Comparison of ENCODE assay signal across 9 cellular contexts in genomic region chr13:107650081-107650701, GRCh38.
DNase-seq lines count a peak whose midpoint lies in the region; ATAC-seq and TF ChIP-seq lines count a peak whose summit lies in the region.
"Had no signal": no experiment of that assay in that cellular context is flagged by ENCODE, and none has a peak within 500 bp of the region (broad histone marks: within the 10 kb centered on the region; RNA-seq: fewer than 3 reads in every experiment).

No MANE protein-coding gene starts in this region.

- no peaks in the 10 kb centered on the region for H3K4me1 Mint-ChIP-seq in activated naive CD4-positive, alpha-beta T cell treated with anti-CD3 and anti-CD28 coated beads for 36 hours (ENCODE audit: low read depth)
- H3K4me1 Mint-ChIP-seq: activated naive CD4-positive, alpha-beta T cell treated with anti-CD3 and anti-CD28 coated beads, Interleukin-2, amount 50 U/mL, for 24 hours had no signal

- DNase-seq in NCI-H2227 (lab: John Stamatoyannopoulos, UW; ENCODE audit: unreplicated experiment) = peak; percentile 32
- DNase-seq in NCI-H2227 treated with DMSO at 0.1 percent for 48 hours (lab: John Stamatoyannopoulos, UW) = no peak
- no peak for DNase-seq in HFF-Myc (ENCODE audit: extremely low read depth, low read depth)
- peak; percentile 44 for DNase-seq in MM.1S
- DNase-seq in activated naive CD4-positive, alpha-beta T cell treated with anti-CD3 and anti-CD28 coated beads for 36 hours = peak; percentile 33
- peak; percentile 12 to 63 (median 27) for DNase-seq in heart left ventricle
- DNase-seq in putamen (ENCODE audit: low spot score) = peak; percentile 5
- no peak for DNase-seq in GM19240 (ENCODE audit: insufficient read length, low spot score)

- peaks cover 2% of the 10 kb centered on the region for H3K27me3 Mint-ChIP-seq in activated naive CD4-positive, alpha-beta T cell treated with anti-CD3 and anti-CD28 coated beads for 36 hours (ENCODE audit: low read depth)

- no peaks in the 10 kb centered on the region for H3K36me3 Mint-ChIP-seq in activated naive CD4-positive, alpha-beta T cell treated with anti-CD3 and anti-CD28 coated beads for 36 hours (ENCODE audit: low read depth)
- H3K36me3 Mint-ChIP-seq: activated naive CD4-positive, alpha-beta T cell treated with anti-CD3 and anti-CD28 coated beads, Interleukin-2, amount 50 U/mL, for 24 hours had no signal

- H3K4me1 ChIP-seq in MM.1S (ENCODE audit: low read length) = no peaks in the 10 kb centered on the region
- H3K4me1 ChIP-seq in heart left ventricle = no peaks in the 10 kb centered on the region

- H3K27ac ChIP-seq in MM.1S (ENCODE audit: low read length) (no peak overlapping the region), heart left ventricle (no peak overlapping the region)

- H3K4me2 ChIP-seq in MM.1S (ENCODE audit: low read depth, low read length) = no peak overlapping the region

- 18 to 24% (median 19%) methylated on average over 15 of the region's 15 CpGs for WGBS in heart left ventricle, 4 donors

- no peak overlapping the region for H2AFZ ChIP-seq in MM.1S (ENCODE audit: low read length)

- TF ChIP-seq POLR2A in heart left ventricle (IDR thresholded peaks at IDR 0.05) = no peak

- intact Hi-C loops in activated naive CD4-positive, alpha-beta T cell treated with anti-CD3 and anti-CD28 coated beads for 36 hours (cut with micrococcal nuclease) = loop anchor here (1.0 kb wide), 1 partner anchor 439 kb away; no protein-coding TSS in a partner anchor
- intact Hi-C loops in heart left ventricle (cut with DNase I) = loop anchor here in 6 of 10 donors (1.0 to 10.0 kb wide), 5 partner anchors 285 to 505 kb away; no protein-coding TSS in a partner anchor

- no peaks in the 10 kb centered on the region for H4K20me1 ChIP-seq in MM.1S (ENCODE audit: insufficient read depth, low read length)

- H3K9me3 ChIP-seq in MM.1S (replicated peaks; ENCODE audit: insufficient read depth, low read length) = no peaks in the 10 kb centered on the region
- H3K9me3 ChIP-seq in heart left ventricle = peaks cover 0 to under 1% (median 0%) of the 10 kb centered on the region in 12 donors

- CTCF ChIA-PET in activated naive CD4-positive, alpha-beta T cell treated with anti-CD3 and anti-CD28 coated beads for 36 hours (lab: Charles Lee) = interaction anchor here (0.7 to 2.0 kb wide), 3 partner anchors 12 to 414 kb away, joined by 3 to 5 read pairs (median 3); no protein-coding TSS in a partner anchor

- no peak overlapping the region for H3K9ac ChIP-seq in MM.1S (ENCODE audit: low read length)

- H3K4me3 ChIP-seq in HFF-Myc (replicated peaks; ENCODE audit: low read depth, low read length) (no peak overlapping the region), MM.1S (ENCODE audit: low read length) (no peak overlapping the region), heart left ventricle (no peak overlapping the region)

- H3K36me3 ChIP-seq in MM.1S (replicated peaks; ENCODE audit: insufficient read depth, low read length) (no peaks in the 10 kb centered on the region), heart left ventricle (no peaks in the 10 kb centered on the region)

- H3K9me2 ChIP-seq in MM.1S (replicated peaks; ENCODE audit: insufficient read depth, low read length) = no peaks in the 10 kb centered on the region

- no peaks in the 10 kb centered on the region for H3F3A ChIP-seq in MM.1S (ENCODE audit: insufficient read depth, low read length)

- no peaks in the 10 kb centered on the region for H3K79me2 ChIP-seq in MM.1S (ENCODE audit: low read length)

- H3K27ac Mint-ChIP-seq in activated naive CD4-positive, alpha-beta T cell treated with anti-CD3 and anti-CD28 coated beads for 36 hours = no peak overlapping the region
- H3K27ac Mint-ChIP-seq: activated naive CD4-positive, alpha-beta T cell treated with anti-CD3 and anti-CD28 coated beads, Interleukin-2, amount 50 U/mL, for 24 hours had no signal

- TF ChIP-seq CTCF in HFF-Myc (IDR thresholded peaks at IDR 0.05; ENCODE audit: low read depth, low read length, missing control alignments) = peak; percentile 55
- TF ChIP-seq CTCF in MM.1S (IDR thresholded peaks at IDR 0.05; ENCODE audit: low read length) = peak; percentile 86
- peak; percentile 48 to 74 (median 62) for TF ChIP-seq CTCF in heart left ventricle (IDR thresholded peaks at IDR 0.05)

- H3K4me3 Mint-ChIP-seq in activated naive CD4-positive, alpha-beta T cell treated with anti-CD3 and anti-CD28 coated beads for 36 hours = no peak overlapping the region
- H3K4me3 Mint-ChIP-seq: activated naive CD4-positive, alpha-beta T cell treated with anti-CD3 and anti-CD28 coated beads, Interleukin-2, amount 50 U/mL, for 24 hours had no signal

- H3K27me3 ChIP-seq in MM.1S (replicated peaks; ENCODE audit: insufficient read depth, low read length) (no peaks in the 10 kb centered on the region), heart left ventricle (no peaks in the 10 kb centered on the region)

- ATAC-seq in heart left ventricle = no peak

- H3K9me3 Mint-ChIP-seq in activated naive CD4-positive, alpha-beta T cell treated with anti-CD3 and anti-CD28 coated beads for 36 hours = no peaks in the 10 kb centered on the region
- H3K9me3 Mint-ChIP-seq: activated naive CD4-positive, alpha-beta T cell treated with anti-CD3 and anti-CD28 coated beads, Interleukin-2, amount 50 U/mL, for 24 hours had no signal

Comparison
In these comparisons a context has a peak if more than half of its experiments do, and no peak if none do; other contexts are left out.
1. DNase-seq: peak in NCI-H2227 (single experiment), MM.1S (single experiment), activated naive CD4-positive, alpha-beta T cell treated with anti-CD3 and anti-CD28 coated beads for 36 hours (single experiment), heart left ventricle (5 of 5) and putamen (single experiment); none in NCI-H2227 treated with DMSO at 0.1 percent for 48 hours (single experiment), HFF-Myc (single experiment) and GM19240 (single experiment).
2. Peak in every context shown above with its lines, with median percentiles within 50 percentile points of each other: CTCF ChIP-seq.